21 cellular contexts compared by ENCODE assay signal in genomic region chr13:51394724-51395123, GRCh38. TPM values are rescaled to one million over a fixed set of nuclear protein-coding genes. Genes with fewer than 3 reads are reported as not detected.
DNase-seq lines count a peak whose midpoint lies in the region; ATAC-seq, FAIRE-seq and TF ChIP-seq lines count a peak whose summit lies in the region.
"Had no signal": no experiment of that assay in that cellular context is flagged by ENCODE, and none has a peak within 500 bp of the region (broad histone marks: within the 10 kb centered on the region; RNA-seq: fewer than 3 reads in every experiment).

No MANE protein-coding gene starts in this region.

- TF ChIP-seq CTCF in CD4-positive, alpha-beta T cell (IDR thresholded peaks at IDR 0.05): no peak

- H3K36me3 Mint-ChIP-seq in activated T-cell treated with anti-CD3 and anti-CD28 coated beads, Interleukin-2, amount 50 U/mL, for 72 hours (ENCODE audit: insufficient read depth in 2 of 2): peaks cover 5 to 6% of the 10 kb centered on the region in 2 donors
- H3K36me3 Mint-ChIP-seq in CD4-positive, alpha-beta T cell (ENCODE audit: low read depth): peaks cover 38% of the 10 kb centered on the region

- DNase-seq in activated T-cell treated with anti-CD3 and anti-CD28 coated beads, Interleukin-2, amount 50 U/mL, for 72 hours: no peak
- no peak for DNase-seq in activated T-cell treated with anti-CD3 and anti-CD28 coated beads, Interleukin-2, amount 50 U/mL, for 1 hour
- DNase-seq in CD4-positive, alpha-beta T cell: no peak
- no peak for DNase-seq in hepatic stellate cell (ENCODE audit: low spot score)
- DNase-seq: AML-193; CD4-positive, alpha-beta memory T cell; CD8-positive, alpha-beta memory T cell; COR-L47; DMS79 treated with DMSO at 0.1 percent for 48 hours; GF-D8 had no signal

- no peaks in the 10 kb centered on the region for H3K27me3 Mint-ChIP-seq in activated T-cell treated with anti-CD3 and anti-CD28 coated beads, Interleukin-2, amount 50 U/mL, for 72 hours (ENCODE audit: low read depth)
- no peaks in the 10 kb centered on the region for H3K27me3 Mint-ChIP-seq in CD4-positive, alpha-beta T cell
- H3K27me3 Mint-ChIP-seq: B cell; CD4-positive, alpha-beta memory T cell; CD8-positive, alpha-beta memory T cell had no signal

- H3K9me3 Mint-ChIP-seq in activated T-cell treated with anti-CD3 and anti-CD28 coated beads, Interleukin-2, amount 50 U/mL, for 72 hours: no peaks in the 10 kb centered on the region
- H3K9me3 Mint-ChIP-seq in CD4-positive, alpha-beta T cell: no peaks in the 10 kb centered on the region
- H3K9me3 Mint-ChIP-seq: CD4-positive, alpha-beta memory T cell; CD8-positive, alpha-beta memory T cell had no signal

- peak overlapping the region; percentile 26 for H3K27ac Mint-ChIP-seq in activated T-cell treated with anti-CD3 and anti-CD28 coated beads, Interleukin-2, amount 50 U/mL, for 72 hours
- peak overlapping the region; percentile 11 for H3K27ac Mint-ChIP-seq in CD4-positive, alpha-beta T cell
- H3K27ac Mint-ChIP-seq: B cell had no signal

- peak; percentile 68 for FAIRE-seq in islet of Langerhans (lab: Jason Lieb, UNC)
- FAIRE-seq: A549, GM12891, GM18507 had no signal

- intact Hi-C loops in CD4-positive, alpha-beta T cell (cut with DNase I, micrococcal nuclease): loop anchor here in 1 of 2 experiments (10.0 kb wide), 1 partner anchor 1110 kb away; no protein-coding TSS in a partner anchor

- H3K27me3 ChIP-seq in CD4-positive, alpha-beta T cell (ENCODE audit: control insufficient read depth, insufficient read depth, low read length): no peaks in the 10 kb centered on the region
- H3K27me3 ChIP-seq: BLaER1 treated with 17β-estradiol and CSF1 and Interleukin-3, amounts not matched to agents 10 nM and 100 nM had no signal

- CTCF ChIA-PET in CD4-positive, alpha-beta T cell (lab: Charles Lee): no interaction called here

- TF ChIP-seq POLR2A in GM18505 (IDR thresholded peaks at IDR 0.05; ENCODE audit: borderline replicate concordance, extremely low read depth, insufficient read depth, insufficient read length): no peak

- H3K4me1 Mint-ChIP-seq in activated T-cell treated with anti-CD3 and anti-CD28 coated beads, Interleukin-2, amount 50 U/mL, for 72 hours (ENCODE audit: low read depth): peaks cover 38% of the 10 kb centered on the region
- peaks cover 49% of the 10 kb centered on the region for H3K4me1 Mint-ChIP-seq in CD4-positive, alpha-beta T cell (ENCODE audit: low read depth)

- no peak for ATAC-seq in activated T-cell treated with anti-CD3 and anti-CD28 coated beads, Interleukin-2, amount 50 U/mL, for 72 hours (replicated peaks in 1 of 2)
- no peak for ATAC-seq in CD4-positive, alpha-beta T cell (ENCODE audit: poor library complexity)
- no peak for ATAC-seq in SK-N-SH treated with all-trans-retinoic acid at 6 μM for 48 hours
- ATAC-seq in GM18505 (IDR thresholded peaks at IDR 0.05; ENCODE audit: unreplicated experiment): no peak
- ATAC-seq: A549 had no signal

- no peak overlapping the region for H3K27ac ChIP-seq in CD4-positive, alpha-beta T cell (ENCODE audit: low read depth, low read length)
- H3K27ac ChIP-seq: 22Rv1; A549; BLaER1 treated with 17β-estradiol and CSF1 and Interleukin-3, amounts not matched to agents 10 nM and 100 nM; C4-2B had no signal

- no peak overlapping the region for H3K4me3 Mint-ChIP-seq in activated T-cell treated with anti-CD3 and anti-CD28 coated beads, Interleukin-2, amount 50 U/mL, for 72 hours
- no peak overlapping the region for H3K4me3 Mint-ChIP-seq in CD4-positive, alpha-beta T cell
- H3K4me3 Mint-ChIP-seq: B cell; CD4-positive, alpha-beta memory T cell; CD8-positive, alpha-beta memory T cell had no signal

- POLR2A ChIA-PET in CD4-positive, alpha-beta T cell (lab: Charles Lee): no interaction called here

- no peaks in the 10 kb centered on the region for H3K9me3 ChIP-seq in CD4-positive, alpha-beta T cell (ENCODE audit: control insufficient read depth, low read length)
- H3K9me3 ChIP-seq: A549 had no signal

TF ChIP-seq in SK-N-SH treated with all-trans-retinoic acid at 6 μM for 48 hours, 23 proteins besides CTCF, POLR2A, EP300 and RAD21:
- TF ChIP-seq TCF4 (CRISPR knock-in tag; IDR thresholded peaks at IDR 0.05; ENCODE audit: borderline replicate concordance): peak; percentile 33; the same call in 1 of the 2 replicates
- TF ChIP-seq CSDC2 (CRISPR knock-in tag; IDR thresholded peaks at IDR 0.05): no peak

RNA-seq across cellular contexts. Expression of gene SERPINE3, which starts 55.2 kb away (rescaled TPM):
- total RNA-seq in activated T-cell treated with anti-CD3 and anti-CD28 coated beads, Interleukin-2, amount 50 U/mL, for 72 hours: not detected
- not detected for total RNA-seq in CD4-positive, alpha-beta T cell
- total RNA-seq: A172; B cell; CD4-positive, alpha-beta memory T cell; CD8-positive, alpha-beta memory T cell had no signal

RNA-seq across cellular contexts. Expression of gene INTS6, which starts 58.1 kb away (rescaled TPM):
- total RNA-seq in activated T-cell treated with anti-CD3 and anti-CD28 coated beads, Interleukin-2, amount 50 U/mL, for 72 hours: 100 to 1,000 TPM in 1 of 2 donors, 10 to 100 TPM in 1; 94.5 to 106 TPM
- total RNA-seq in CD4-positive, alpha-beta T cell: 10 to 100 TPM; 40.8 to 45.8 TPM
